1 cellular context compared by ENCODE assay signal in genomic region chr20:842547-842940, GRCh38.
TF ChIP-seq lines count a peak whose summit lies in the region.

No MANE protein-coding gene starts in this region.

TF ChIP-seq in SK-N-SH, 30 proteins besides CTCF, POLR2A, EP300 and RAD21:
- no peak for TF ChIP-seq PBX3 (IDR thresholded peaks at IDR 0.05)
- TF ChIP-seq NRF1 (IDR thresholded peaks at IDR 0.05; ENCODE audit: low read depth, low read length) = no peak
- no peak for TF ChIP-seq POLR2AphosphoS5 (IDR thresholded peaks at IDR 0.05; ENCODE audit: low read depth, low read length)
- TF ChIP-seq RXRA (IDR thresholded peaks at IDR 0.05; ENCODE audit: borderline replicate concordance, low read depth) = no peak
- TF ChIP-seq ELF1 (IDR thresholded peaks at IDR 0.05) = no peak
- TF ChIP-seq GABPA (IDR thresholded peaks at IDR 0.05; ENCODE audit: low read depth) = no peak
- no peak for TF ChIP-seq FOXM1 (IDR thresholded peaks at IDR 0.05; ENCODE audit: low read depth)
- TF ChIP-seq GATA2 (CRISPR knock-in tag; IDR thresholded peaks at IDR 0.05) = no peak
- TF ChIP-seq YY1 (IDR thresholded peaks at IDR 0.05; ENCODE audit: low read depth) = no peak
- TF ChIP-seq TCF12 (IDR thresholded peaks at IDR 0.05) = no peak
- no peak for TF ChIP-seq CHD2 (IDR thresholded peaks at IDR 0.05; ENCODE audit: low read length, partially characterized antibody)
- no peak for TF ChIP-seq USF2 (IDR thresholded peaks at IDR 0.05; ENCODE audit: borderline replicate concordance, low read depth, low read length)
TF ChIP-seq in SK-N-SH: peak in this region for 0.
